Comparison of ENCODE assay signal across 5 cellular contexts in genomic region chr16:75922250-75922649, GRCh38.
"Had no signal": no experiment of that assay in that cellular context is flagged by ENCODE, and none has a peak within 500 bp of the region (broad histone marks: within the 10 kb centered on the region; RNA-seq: fewer than 3 reads in every experiment).

No MANE protein-coding gene starts in this region.

- DNase-seq: GM23248, GOT3, H7, HFFc6, IMR-90 had no signal
